1 cellular context compared by ENCODE assay signal in the genomic region with DNA sequence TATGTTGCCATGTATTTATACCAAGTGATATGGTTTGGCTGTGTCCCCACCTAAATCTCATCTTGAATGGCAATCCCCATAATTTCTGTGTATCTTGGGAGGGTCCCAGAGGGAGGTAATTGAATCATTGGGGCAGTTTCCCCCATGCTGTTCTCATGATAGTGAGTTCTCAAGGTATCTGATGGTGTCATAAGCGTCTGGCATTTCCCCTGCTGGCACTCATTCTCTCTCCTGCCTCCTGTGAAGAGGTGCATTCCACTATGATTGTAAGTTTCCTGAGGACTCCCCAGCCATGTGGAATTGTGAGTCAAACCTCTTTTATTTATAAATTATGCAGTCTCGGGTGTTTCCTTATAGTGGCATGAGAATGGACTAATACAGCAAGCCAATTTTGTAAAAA.
TF ChIP-seq lines count a peak whose summit lies in the region.

No MANE protein-coding gene starts in this region.

TF ChIP-seq in IMR-90, 13 proteins besides CTCF, POLR2A, EP300 and RAD21 (continued from another document):
- TF ChIP-seq SMC3 (IDR thresholded peaks at IDR 0.05; ENCODE audit: low read depth, low read length) = no peak
- TF ChIP-seq RFX5 (IDR thresholded peaks at IDR 0.05; ENCODE audit: low read depth, low read length) = no peak
- TF ChIP-seq, protein P1, sequence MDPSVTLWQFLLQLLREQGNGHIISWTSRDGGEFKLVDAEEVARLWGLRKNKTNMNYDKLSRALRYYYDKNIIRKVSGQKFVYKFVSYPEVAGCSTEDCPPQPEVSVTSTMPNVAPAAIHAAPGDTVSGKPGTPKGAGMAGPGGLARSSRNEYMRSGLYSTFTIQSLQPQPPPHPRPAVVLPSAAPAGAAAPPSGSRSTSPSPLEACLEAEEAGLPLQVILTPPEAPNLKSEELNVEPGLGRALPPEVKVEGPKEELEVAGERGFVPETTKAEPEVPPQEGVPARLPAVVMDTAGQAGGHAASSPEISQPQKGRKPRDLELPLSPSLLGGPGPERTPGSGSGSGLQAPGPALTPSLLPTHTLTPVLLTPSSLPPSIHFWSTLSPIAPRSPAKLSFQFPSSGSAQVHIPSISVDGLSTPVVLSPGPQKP (IDR thresholded peaks at IDR 0.05; ENCODE audit: borderline replicate concordance, low read depth, low read length) = no peak
- no peak for TF ChIP-seq RCOR1 (IDR thresholded peaks at IDR 0.05; ENCODE audit: insufficient replicate concordance, low read length)
- no peak for TF ChIP-seq NFE2L2 (IDR thresholded peaks at IDR 0.05; ENCODE audit: low read depth, low read length)
- TF ChIP-seq MXI1 (IDR thresholded peaks at IDR 0.05; ENCODE audit: borderline replicate concordance, low read depth, low read length) = no peak
- TF ChIP-seq MAFK (IDR thresholded peaks at IDR 0.05; ENCODE audit: low read depth, low read length) = no peak
- no peak for TF ChIP-seq BHLHE40 (IDR thresholded peaks at IDR 0.05; ENCODE audit: low read depth, low read length)
- no peak for TF ChIP-seq MAZ (IDR thresholded peaks at IDR 0.05; ENCODE audit: borderline replicate concordance, low read depth, low read length)
- no peak for TF ChIP-seq CEBPB (IDR thresholded peaks at IDR 0.05; ENCODE audit: low read depth, low read length)
- TF ChIP-seq FOS (IDR thresholded peaks at IDR 0.05; ENCODE audit: low read depth, low read length) = no peak
- TF ChIP-seq CHD1 (IDR thresholded peaks at IDR 0.05; ENCODE audit: low read depth, low read length) = no peak
